26 cellular contexts compared by ENCODE assay signal in genomic region chr5:66722653-66723052, GRCh38.
"Had no signal": no experiment of that assay in that cellular context is flagged by ENCODE, and none has a peak within 500 bp of the region (broad histone marks: within the 10 kb centered on the region; RNA-seq: fewer than 3 reads in every experiment).

No MANE protein-coding gene starts in this region.

- FAIRE-seq: bronchial epithelial cell had no signal

- H3K4me1 ChIP-seq: body of pancreas had no signal

- H3K27ac ChIP-seq: body of pancreas, SK-N-MC had no signal

- H3K27me3 ChIP-seq: body of pancreas had no signal

- H3K4me3 Mint-ChIP-seq: activated B cell treated with CpG ODN at 0.5 μM for 24 hours; activated CD4-positive, alpha-beta T cell treated with anti-CD3 and anti-CD28 coated beads, Interleukin-2, amount 10 ng/mL, durations not matched to agents 24 days and 14 days; activated CD8-positive, alpha-beta memory T cell treated with anti-CD3 and anti-CD28 coated beads, Interleukin-2, amount 10 ng/mL, durations not matched to agents 7 days and 5 days; activated naive CD4-positive, alpha-beta T cell treated with anti-CD3 and anti-CD28 coated beads, Interleukin-2, amount 50 U/mL, for 24 hours; activated T-cell treated with anti-CD3 and anti-CD28 coated beads, Interleukin-2, amount 50 U/mL, for 24 hours; activated T-helper 1 cell treated with anti-CD3 and anti-CD28 coated beads, Interleukin-12 subunit alpha, Interleukin-12 subunit beta, Interleukin-2, Interleukin-4 antibody, amounts not matched to agents 30 ng/mL and 10 ng/mL and 1 ng/mL, durations not matched to agents 14 hours and 24 hours and 36 hours; central memory CD8-positive, alpha-beta T cell had no signal

- H3K27me3 Mint-ChIP-seq: activated B cell treated with CpG ODN at 0.5 μM for 24 hours had no signal

- H3K4me1 Mint-ChIP-seq: activated B cell treated with CpG ODN at 0.5 μM for 24 hours; activated CD4-positive, alpha-beta T cell treated with anti-CD3 and anti-CD28 coated beads, Interleukin-2, amount 10 ng/mL, durations not matched to agents 24 days and 14 days; activated CD8-positive, alpha-beta memory T cell treated with anti-CD3 and anti-CD28 coated beads, Interleukin-2, amount 10 ng/mL, durations not matched to agents 7 days and 5 days; activated naive CD4-positive, alpha-beta T cell treated with anti-CD3 and anti-CD28 coated beads, Interleukin-2, amount 50 U/mL, for 24 hours; central memory CD8-positive, alpha-beta T cell had no signal

- H3K9me3 ChIP-seq: body of pancreas had no signal

- H3K27ac Mint-ChIP-seq: activated B cell treated with CpG ODN at 0.5 μM for 24 hours; activated CD4-positive, alpha-beta T cell treated with anti-CD3 and anti-CD28 coated beads, Interleukin-2, amount 10 ng/mL, durations not matched to agents 24 days and 14 days; activated CD8-positive, alpha-beta memory T cell treated with anti-CD3 and anti-CD28 coated beads, Interleukin-2, amount 10 ng/mL, durations not matched to agents 7 days and 5 days; activated naive CD4-positive, alpha-beta T cell treated with anti-CD3 and anti-CD28 coated beads, Interleukin-2, amount 50 U/mL, for 24 hours; activated T-cell treated with anti-CD3 and anti-CD28 coated beads, Interleukin-2, amount 50 U/mL, for 24 hours; activated T-helper 1 cell treated with anti-CD3 and anti-CD28 coated beads, Interleukin-12 subunit alpha, Interleukin-12 subunit beta, Interleukin-2, Interleukin-4 antibody, amounts not matched to agents 30 ng/mL and 10 ng/mL and 1 ng/mL, durations not matched to agents 14 hours and 24 hours and 36 hours had no signal

- H3K9me3 Mint-ChIP-seq: activated B cell treated with CpG ODN at 0.5 μM for 24 hours; activated CD4-positive, alpha-beta T cell treated with anti-CD3 and anti-CD28 coated beads, Interleukin-2, amount 10 ng/mL, durations not matched to agents 24 days and 14 days; activated naive CD4-positive, alpha-beta T cell treated with anti-CD3 and anti-CD28 coated beads, Interleukin-2, amount 50 U/mL, for 24 hours; activated T-cell treated with anti-CD3 and anti-CD28 coated beads, Interleukin-2, amount 50 U/mL, for 24 hours; activated T-helper 1 cell treated with anti-CD3 and anti-CD28 coated beads, Interleukin-12 subunit alpha, Interleukin-12 subunit beta, Interleukin-2, Interleukin-4 antibody, amounts not matched to agents 30 ng/mL and 10 ng/mL and 1 ng/mL, durations not matched to agents 14 hours and 24 hours and 36 hours; central memory CD8-positive, alpha-beta T cell had no signal

- H3K36me3 Mint-ChIP-seq: activated CD8-positive, alpha-beta memory T cell treated with anti-CD3 and anti-CD28 coated beads, Interleukin-2, amount 10 ng/mL, durations not matched to agents 7 days and 5 days; activated naive CD4-positive, alpha-beta T cell treated with anti-CD3 and anti-CD28 coated beads, Interleukin-2, amount 50 U/mL, for 24 hours had no signal

- DNase-seq: activated B cell treated with CpG ODN at 0.5 μM for 24 hours; activated CD4-positive, alpha-beta T cell treated with anti-CD3 and anti-CD28 coated beads for 1 hour; activated CD4-positive, alpha-beta T cell treated with anti-CD3 and anti-CD28 coated beads, Interleukin-2, amount 10 ng/mL, durations not matched to agents 24 days and 14 days; activated CD4-positive, alpha-beta T cell treated with anti-CD3 and anti-CD28 coated beads, Interleukin-2, amount 50 U/mL, for 48 hours; activated CD8-positive, alpha-beta memory T cell treated with anti-CD3 and anti-CD28 coated beads, Interleukin-2, amount 10 ng/mL, durations not matched to agents 7 days and 5 days; activated effector memory CD4-positive, alpha-beta T cell treated with Interleukin-2 at 50 U/mL for 16 hours; activated naive CD4-positive, alpha-beta T cell; activated T-cell treated with anti-CD3 and anti-CD28 coated beads, Interleukin-2, amount 50 U/mL, for 24 hours; aorta; body of pancreas; KG1; NCI-H1092; NCI-H1417; NCI-H2029; NCI-H2107; NCI-H2171 treated with DMSO at 0.1 percent for 48 hours; NCI-H345; NCI-H510A treated with DMSO at 0.1 percent for 48 hours; OCI-M1; RPMI8226; T-helper 1 cell had no signal

- H3K4me3 ChIP-seq: body of pancreas, SK-N-MC had no signal
